15 cellular contexts compared by ENCODE assay signal in the genomic region with DNA sequence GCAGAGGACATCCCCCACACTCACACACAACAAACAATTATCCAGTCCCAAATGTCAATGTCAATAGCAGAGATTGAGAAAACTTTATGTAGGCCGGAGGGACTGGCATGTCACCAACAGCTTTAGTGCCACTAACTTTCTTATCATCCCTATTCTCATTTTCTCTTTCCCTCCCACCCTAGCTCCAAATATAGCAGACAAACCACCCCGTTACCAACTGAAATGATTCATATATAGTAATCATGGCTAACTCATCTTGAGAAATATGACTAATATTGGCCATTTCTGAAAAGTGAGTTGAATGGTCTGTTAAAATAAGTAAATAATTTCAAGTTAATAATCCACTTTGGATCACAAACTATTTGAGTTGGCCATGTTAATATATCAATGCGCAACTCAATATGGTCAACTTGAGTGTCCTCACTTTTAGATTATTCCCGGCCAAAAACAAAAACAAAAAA.
DNase-seq lines count a peak whose midpoint lies in the region; ATAC-seq and TF ChIP-seq lines count a peak whose summit lies in the region.
"Had no signal": no experiment of that assay in that cellular context is flagged by ENCODE, and none has a peak within 500 bp of the region (broad histone marks: within the 10 kb centered on the region; RNA-seq: fewer than 3 reads in every experiment).

No MANE protein-coding gene starts in this region.

- H3K36me3 ChIP-seq in colonic mucosa: no peaks in the 10 kb centered on the region
- H3K36me3 ChIP-seq: BLaER1, thoracic aorta had no signal

- ATAC-seq in GM18867 (IDR thresholded peaks at IDR 0.05; ENCODE audit: unreplicated experiment): peak; percentile 75
- ATAC-seq in GM21723 (IDR thresholded peaks at IDR 0.05; ENCODE audit: unreplicated experiment): peak; percentile 56
- peak; percentile 50 for ATAC-seq in HG03139 (IDR thresholded peaks at IDR 0.05; ENCODE audit: unreplicated experiment)

- no peak overlapping the region for H2BK120ac ChIP-seq in H9 (ENCODE audit: low read depth, low read length, poor library complexity, severe bottlenecking)

- no peaks in the 10 kb centered on the region for H3K27me3 ChIP-seq in H9 (ENCODE audit: insufficient read depth, low read length)
- H3K27me3 ChIP-seq in colonic mucosa: no peaks in the 10 kb centered on the region
- H3K27me3 ChIP-seq: BLaER1 had no signal

- H3K9me3 Mint-ChIP-seq in H9: peaks cover 0 to 17% of the 10 kb centered on the region in 2 experiments; a peak in 3 of 5 replicates

- H3K4me1 Mint-ChIP-seq in H9: peaks cover 13 to 24% of the 10 kb centered on the region in 2 experiments

- H3K79me1 ChIP-seq in H9 (ENCODE audit: insufficient read depth, low read depth, low read length, poor library complexity, severe bottlenecking): no peaks in the 10 kb centered on the region

- TF ChIP-seq CTCF in epithelial cell of esophagus (IDR thresholded peaks at IDR 0.05; ENCODE audit: insufficient read depth, low read depth, low read length, missing control alignments): no peak
- TF ChIP-seq CTCF in H9 (conservative IDR thresholded peaks at IDR 0.05): no peak
- no peak for TF ChIP-seq CTCF in colonic mucosa (IDR thresholded peaks at IDR 0.05)

- no peak overlapping the region for H2BK20ac ChIP-seq in H9 (ENCODE audit: low read depth, low read length, poor library complexity, severe bottlenecking)

- no peak overlapping the region for H4K8ac ChIP-seq in H9 (replicated peaks; ENCODE audit: insufficient read length, low read depth, low read length)

- no peak overlapping the region for H4K91ac ChIP-seq in H9 (ENCODE audit: insufficient read length, low read depth, low read length)

- H3K9me3 ChIP-seq in H9 (ENCODE audit: control insufficient read depth, low read depth, low read length) (peaks cover 10% of the 10 kb centered on the region), colonic mucosa (no peaks in the 10 kb centered on the region)
- H3K9me3 ChIP-seq: thoracic aorta had no signal

- H3K23ac ChIP-seq in H9 (ENCODE audit: insufficient read length, low read depth, low read length): no peak overlapping the region

- no peak overlapping the region for H3K4me3 Mint-ChIP-seq in H9

- peaks cover 5% of the 10 kb centered on the region; the same call in 1 of the 2 replicates for H3K4me1 ChIP-seq in H9 (ENCODE audit: insufficient read depth, low read length)
- no peaks in the 10 kb centered on the region for H3K4me1 ChIP-seq in colonic mucosa
- H3K4me1 ChIP-seq: BLaER1 had no signal

- H4K5ac ChIP-seq in H9 (ENCODE audit: insufficient read length, low read depth, low read length): no peak overlapping the region

- no peak overlapping the region for H3K18ac ChIP-seq in H9 (ENCODE audit: insufficient read length, low read depth, low read length)

- H2BK15ac ChIP-seq in H9 (ENCODE audit: low read depth, low read length): no peak overlapping the region

- no peak overlapping the region for H3K4me2 ChIP-seq in H9 (ENCODE audit: insufficient read depth, insufficient read length, low read length)
- H3K4me2 ChIP-seq: BLaER1, KMS-11 had no signal

- DNase-seq in epithelial cell of esophagus (ENCODE audit: low read depth): peak; percentile 9
- DNase-seq in H9: no peak
- DNase-seq in islet precursor cell: no peak
- no peak for DNase-seq in posterior cingulate gyrus
- no peak for DNase-seq in colonic mucosa
- DNase-seq: activated CD8-positive, alpha-beta memory T cell treated with anti-CD3 and anti-CD28 coated beads, Interleukin-2, amount 50 U/mL, for 4 hours; aorta; NCI-H2171 treated with DMSO at 0.1 percent for 48 hours; RPMI8226 had no signal

- intact Hi-C loops in posterior cingulate gyrus (cut with DNase I): no loop called here
- intact Hi-C loops in colonic mucosa (cut with DNase I): no loop called here

- H2BK5ac ChIP-seq in H9 (ENCODE audit: insufficient read length, low read length): no peak overlapping the region

- no peak overlapping the region for H3K14ac ChIP-seq in H9 (ENCODE audit: insufficient read depth, low read length)

- no peak overlapping the region for H2BK12ac ChIP-seq in H9 (ENCODE audit: insufficient read length, low read depth, low read length)

- peaks cover 13 to 16% (median 14%) of the 10 kb centered on the region in 3 experiments for H3K36me3 Mint-ChIP-seq in H9 (ENCODE audit: insufficient read depth in 1 of 3, low read depth in 3 of 3)

- H3K4ac ChIP-seq in H9 (ENCODE audit: low read depth, low read length): no peak overlapping the region

- H3K4me3 ChIP-seq in epithelial cell of esophagus (ENCODE audit: low read length): no peak overlapping the region
- H3K4me3 ChIP-seq in colonic mucosa: no peak overlapping the region
- H3K4me3 ChIP-seq: BLaER1, thoracic aorta had no signal

- H3K79me2 ChIP-seq in H9 (ENCODE audit: insufficient read depth, low read length): no peaks in the 10 kb centered on the region

- H3K27me3 Mint-ChIP-seq in H9 (ENCODE audit: low read depth): no peaks in the 10 kb centered on the region

- no peak overlapping the region for H2AK5ac ChIP-seq in H9 (ENCODE audit: insufficient read length, low read length)

- no peak overlapping the region for H3K56ac ChIP-seq in H9 (ENCODE audit: insufficient read length, low read depth, low read length)

- no peak overlapping the region for H3K27ac Mint-ChIP-seq in H9

- H4K20me1 ChIP-seq in H9 (ENCODE audit: control insufficient read depth, insufficient read depth, insufficient read length): no peaks in the 10 kb centered on the region
- H4K20me1 ChIP-seq: BLaER1 had no signal

- no peaks in the 10 kb centered on the region for H3K23me2 ChIP-seq in H9 (ENCODE audit: insufficient read length, low read depth, low read length, poor library complexity, severe bottlenecking)

- H3K9ac ChIP-seq in H9 (ENCODE audit: extremely low read depth, insufficient read length, low read length): no peak overlapping the region
- no peak overlapping the region for H3K9ac ChIP-seq in colonic mucosa (ENCODE audit: low read depth in 2 of 2, low read length in 2 of 2)
- H3K9ac ChIP-seq: BLaER1, KMS-11 had no signal

- no peak overlapping the region for H3T11ph ChIP-seq in H9 (ENCODE audit: low read length)

- H3K27ac ChIP-seq in H9 (ENCODE audit: insufficient read length, low read depth, low read length) (no peak overlapping the region), colonic mucosa (no peak overlapping the region)
- H3K27ac ChIP-seq: BLaER1, KMS-11, thoracic aorta had no signal

- H2AFZ ChIP-seq in H9 (ENCODE audit: low read length): no peak overlapping the region

- WGBS in H9 (ENCODE audit: extremely low coverage, insufficient read length, low lambda C conversion rate): no CpG with 5 or more reads among the region's 4 CpGs
